1 cellular context compared by ENCODE assay signal in the genomic region with DNA sequence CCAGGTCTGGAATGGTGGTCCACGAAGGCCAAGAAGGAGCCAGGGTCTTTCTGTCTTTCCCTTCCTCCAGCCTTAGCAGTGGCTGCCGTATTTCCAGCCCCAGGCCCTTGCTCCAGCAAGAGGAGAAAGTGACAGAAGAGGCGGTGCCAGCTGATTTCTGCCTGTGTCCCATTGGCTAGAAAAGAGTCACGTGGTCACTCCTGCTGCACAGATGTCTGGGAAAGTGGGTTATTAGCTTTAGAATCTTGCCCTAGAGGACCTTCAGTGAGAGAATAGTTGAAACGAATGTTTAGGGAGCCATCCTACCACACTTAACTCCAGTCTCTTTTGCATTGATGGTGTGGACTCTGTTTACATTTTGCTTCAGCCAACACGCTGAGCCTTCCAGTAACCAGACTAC.
TF ChIP-seq lines count a peak whose summit lies in the region.

No MANE protein-coding gene starts in this region.

TF ChIP-seq in K562, 482 proteins besides CTCF, POLR2A, EP300 and RAD21 (continued from another document and continues in another):
- TF ChIP-seq, protein P1, sequence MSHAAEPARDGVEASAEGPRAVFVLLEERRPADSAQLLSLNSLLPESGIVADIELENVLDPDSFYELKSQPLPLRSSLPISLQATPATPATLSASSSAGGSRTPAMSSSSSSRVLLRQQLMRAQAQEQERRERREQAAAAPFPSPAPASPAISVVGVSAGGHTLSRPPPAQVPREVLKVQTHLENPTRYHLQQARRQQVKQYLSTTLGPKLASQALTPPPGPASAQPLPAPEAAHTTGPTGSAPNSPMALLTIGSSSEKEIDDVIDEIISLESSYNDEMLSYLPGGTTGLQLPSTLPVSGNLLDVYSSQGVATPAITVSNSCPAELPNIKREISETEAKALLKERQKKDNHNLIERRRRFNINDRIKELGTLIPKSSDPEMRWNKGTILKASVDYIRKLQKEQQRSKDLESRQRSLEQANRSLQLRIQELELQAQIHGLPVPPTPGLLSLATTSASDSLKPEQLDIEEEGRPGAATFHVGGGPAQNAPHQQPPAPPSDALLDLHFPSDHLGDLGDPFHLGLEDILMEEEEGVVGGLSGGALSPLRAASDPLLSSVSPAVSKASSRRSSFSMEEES (CRISPR knock-in tag; IDR thresholded peaks at IDR 0.05) = peak; percentile 95
- TF ChIP-seq, protein P2, sequence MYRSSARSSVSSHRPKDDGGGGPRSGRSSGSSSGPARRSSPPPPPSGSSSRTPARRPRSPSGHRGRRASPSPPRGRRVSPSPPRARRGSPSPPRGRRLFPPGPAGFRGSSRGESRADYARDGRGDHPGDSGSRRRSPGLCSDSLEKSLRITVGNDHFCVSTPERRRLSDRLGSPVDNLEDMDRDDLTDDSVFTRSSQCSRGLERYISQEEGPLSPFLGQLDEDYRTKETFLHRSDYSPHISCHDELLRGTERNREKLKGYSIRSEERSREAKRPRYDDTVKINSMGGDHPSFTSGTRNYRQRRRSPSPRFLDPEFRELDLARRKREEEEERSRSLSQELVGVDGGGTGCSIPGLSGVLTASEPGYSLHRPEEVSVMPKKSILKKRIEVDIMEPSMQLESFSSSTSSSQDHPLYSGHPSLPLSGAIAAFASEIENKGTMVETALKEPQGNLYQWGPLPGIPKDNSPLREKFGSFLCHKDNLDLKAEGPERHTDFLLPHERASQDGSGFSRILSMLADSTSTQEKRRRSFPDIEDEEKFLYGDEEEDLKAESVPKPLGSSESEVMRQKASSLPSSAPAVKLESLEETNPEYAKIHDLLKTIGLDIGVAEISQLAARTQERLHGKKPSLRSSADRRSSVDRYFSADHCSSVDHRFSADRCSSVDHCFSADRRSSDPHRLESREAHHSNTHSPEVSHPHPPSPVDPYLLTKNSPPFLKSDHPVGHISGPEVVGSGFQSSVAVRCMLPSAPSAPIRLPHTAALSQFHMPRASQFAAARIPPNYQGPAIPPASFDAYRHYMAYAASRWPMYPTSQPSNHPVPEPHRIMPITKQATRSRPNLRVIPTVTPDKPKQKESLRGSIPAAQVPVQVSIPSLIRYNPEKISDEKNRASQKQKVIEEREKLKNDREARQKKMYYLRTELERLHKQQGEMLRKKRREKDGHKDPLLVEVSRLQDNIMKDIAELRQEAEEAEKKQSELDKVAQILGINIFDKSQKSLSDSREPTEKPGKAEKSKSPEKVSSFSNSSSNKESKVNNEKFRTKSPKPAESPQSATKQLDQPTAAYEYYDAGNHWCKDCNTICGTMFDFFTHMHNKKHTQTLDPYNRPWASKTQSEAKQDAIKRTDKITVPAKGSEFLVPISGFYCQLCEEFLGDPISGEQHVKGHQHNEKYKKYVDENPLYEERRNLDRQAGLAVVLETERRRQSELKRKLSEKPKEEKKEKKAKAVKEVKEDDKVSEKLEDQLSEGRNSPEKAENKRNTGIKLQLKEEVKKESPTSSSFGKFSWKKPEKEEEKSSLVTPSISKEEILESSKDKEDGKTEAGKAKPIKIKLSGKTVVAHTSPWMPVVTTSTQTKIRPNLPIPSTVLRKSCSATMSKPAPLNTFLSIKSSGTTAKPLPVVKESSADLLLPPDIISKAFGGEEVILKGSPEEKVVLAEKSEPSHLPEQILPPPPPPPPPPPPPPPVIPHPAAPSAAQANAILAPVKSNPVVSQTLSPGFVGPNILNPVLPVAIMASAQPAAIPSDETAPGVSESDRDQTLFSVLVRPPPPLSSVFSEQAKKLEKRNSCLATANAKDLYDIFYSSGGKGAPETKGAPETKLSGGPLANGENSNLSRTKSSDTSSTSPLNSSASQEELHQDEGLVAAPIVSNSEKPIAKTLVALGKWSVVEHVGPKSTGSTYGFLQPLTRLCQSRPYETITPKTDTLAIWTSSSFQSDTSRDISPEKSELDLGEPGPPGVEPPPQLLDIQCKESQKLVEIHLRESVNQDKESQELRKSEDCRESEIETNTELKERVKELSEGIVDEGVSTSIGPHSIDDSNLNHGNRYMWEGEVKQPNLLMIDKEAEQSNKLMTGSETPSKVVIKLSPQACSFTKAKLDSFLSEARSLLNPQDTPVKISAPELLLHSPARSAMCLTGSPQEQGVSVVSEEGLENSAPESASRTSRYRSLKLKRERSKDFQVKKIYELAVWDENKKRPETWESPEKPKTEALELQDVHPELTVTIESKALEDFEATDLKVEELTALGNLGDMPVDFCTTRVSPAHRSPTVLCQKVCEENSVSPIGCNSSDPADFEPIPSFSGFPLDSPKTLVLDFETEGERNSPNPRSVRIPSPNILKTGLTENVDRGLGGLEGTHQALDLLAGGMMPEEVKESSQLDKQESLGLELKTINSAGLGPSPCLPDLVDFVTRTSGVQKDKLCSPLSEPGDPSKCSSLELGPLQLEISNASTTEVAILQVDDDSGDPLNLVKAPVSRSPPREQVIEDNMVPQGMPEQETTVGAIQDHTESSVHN (IDR thresholded peaks at IDR 0.05; ENCODE audit: borderline replicate concordance in 1 of 2, low read depth in 1 of 2) = no peak
- TF ChIP-seq CBFA2T2 (conservative IDR thresholded peaks at IDR 0.05) (peak; percentile 39), SMAD1 (IDR thresholded peaks at IDR 0.05; ENCODE audit: low read depth, low read length, partially characterized antibody) (no peak), TOE1 (IDR thresholded peaks at IDR 0.05; ENCODE audit: borderline replicate concordance) (peak; percentile 93), TOE1 (CRISPR knock-in tag; IDR thresholded peaks at IDR 0.05; ENCODE audit: borderline replicate concordance, low read depth) (no peak), MTA2 (IDR thresholded peaks at IDR 0.05; ENCODE audit: low read depth) (no peak), HDAC6 (IDR thresholded peaks at IDR 0.05; ENCODE audit: low read depth, low read length) (no peak), HEY1 (CRISPR knock-in tag; IDR thresholded peaks at IDR 0.05; ENCODE audit: borderline replicate concordance) (no peak), PHB2 (IDR thresholded peaks at IDR 0.05; ENCODE audit: low read depth) (no peak), NR2C2 (CRISPR knock-in tag; IDR thresholded peaks at IDR 0.05) (no peak), NR2C2 (tag; IDR thresholded peaks at IDR 0.05) (no peak), OTX1 (CRISPR knock-in tag; IDR thresholded peaks at IDR 0.05) (no peak), HNRNPK (IDR thresholded peaks at IDR 0.05; ENCODE audit: low read depth, low read length, poor library complexity, severe bottlenecking) (no peak), CBFA2T3 (IDR thresholded peaks at IDR 0.05) (no peak), RHOXF2B (CRISPR knock-in tag; conservative IDR thresholded peaks at IDR 0.05) (no peak), CHD4 (IDR thresholded peaks at IDR 0.05; ENCODE audit: insufficient read depth, insufficient replicate concordance, low read depth, low read length, poor library complexity, severe bottlenecking) (no peak), PCBP2 (IDR thresholded peaks at IDR 0.05; ENCODE audit: low read depth, low read length, poor library complexity, severe bottlenecking) (no peak), FOS (IDR thresholded peaks at IDR 0.05; ENCODE audit: extremely low read depth, insufficient read length) (peak; percentile 1), L3MBTL2 (IDR thresholded peaks at IDR 0.05) (peak; percentile 13; the same call in 1 of the 2 replicates), FIP1L1 (IDR thresholded peaks at IDR 0.05; ENCODE audit: low read depth, low read length, poor library complexity, severe bottlenecking) (no peak), NRF1 (conservative IDR thresholded peaks at IDR 0.05 in 1 of 2, IDR thresholded peaks at IDR 0.05 in 1 of 2) (0 out of 4 replicates have a peak, but pooled peaks of 1 of the 2 experiments have one; percentile 16), U2AF2 (optimal IDR thresholded peaks at IDR 0.05; ENCODE audit: low read depth, low read length) (no peak), RCOR1 (IDR thresholded peaks at IDR 0.05; ENCODE audit: borderline replicate concordance in 1 of 2, low read depth in 2 of 2, low read length in 2 of 2) (no peak)
- TF ChIP-seq, protein P3, sequence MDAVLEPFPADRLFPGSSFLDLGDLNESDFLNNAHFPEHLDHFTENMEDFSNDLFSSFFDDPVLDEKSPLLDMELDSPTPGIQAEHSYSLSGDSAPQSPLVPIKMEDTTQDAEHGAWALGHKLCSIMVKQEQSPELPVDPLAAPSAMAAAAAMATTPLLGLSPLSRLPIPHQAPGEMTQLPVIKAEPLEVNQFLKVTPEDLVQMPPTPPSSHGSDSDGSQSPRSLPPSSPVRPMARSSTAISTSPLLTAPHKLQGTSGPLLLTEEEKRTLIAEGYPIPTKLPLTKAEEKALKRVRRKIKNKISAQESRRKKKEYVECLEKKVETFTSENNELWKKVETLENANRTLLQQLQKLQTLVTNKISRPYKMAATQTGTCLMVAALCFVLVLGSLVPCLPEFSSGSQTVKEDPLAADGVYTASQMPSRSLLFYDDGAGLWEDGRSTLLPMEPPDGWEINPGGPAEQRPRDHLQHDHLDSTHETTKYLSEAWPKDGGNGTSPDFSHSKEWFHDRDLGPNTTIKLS (IDR thresholded peaks at IDR 0.05; ENCODE audit: borderline replicate concordance, low read depth) = no peak
- TF ChIP-seq, protein P4, sequence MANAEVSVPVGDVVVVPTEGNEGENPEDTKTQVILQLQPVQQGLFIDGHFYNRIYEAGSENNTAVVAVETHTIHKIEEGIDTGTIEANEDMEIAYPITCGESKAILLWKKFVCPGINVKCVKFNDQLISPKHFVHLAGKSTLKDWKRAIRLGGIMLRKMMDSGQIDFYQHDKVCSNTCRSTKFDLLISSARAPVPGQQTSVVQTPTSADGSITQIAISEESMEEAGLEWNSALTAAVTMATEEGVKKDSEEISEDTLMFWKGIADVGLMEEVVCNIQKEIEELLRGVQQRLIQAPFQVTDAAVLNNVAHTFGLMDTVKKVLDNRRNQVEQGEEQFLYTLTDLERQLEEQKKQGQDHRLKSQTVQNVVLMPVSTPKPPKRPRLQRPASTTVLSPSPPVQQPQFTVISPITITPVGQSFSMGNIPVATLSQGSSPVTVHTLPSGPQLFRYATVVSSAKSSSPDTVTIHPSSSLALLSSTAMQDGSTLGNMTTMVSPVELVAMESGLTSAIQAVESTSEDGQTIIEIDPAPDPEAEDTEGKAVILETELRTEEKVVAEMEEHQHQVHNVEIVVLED (CRISPR knock-in tag; IDR thresholded peaks at IDR 0.05) = no peak
- TF ChIP-seq, protein P5, sequence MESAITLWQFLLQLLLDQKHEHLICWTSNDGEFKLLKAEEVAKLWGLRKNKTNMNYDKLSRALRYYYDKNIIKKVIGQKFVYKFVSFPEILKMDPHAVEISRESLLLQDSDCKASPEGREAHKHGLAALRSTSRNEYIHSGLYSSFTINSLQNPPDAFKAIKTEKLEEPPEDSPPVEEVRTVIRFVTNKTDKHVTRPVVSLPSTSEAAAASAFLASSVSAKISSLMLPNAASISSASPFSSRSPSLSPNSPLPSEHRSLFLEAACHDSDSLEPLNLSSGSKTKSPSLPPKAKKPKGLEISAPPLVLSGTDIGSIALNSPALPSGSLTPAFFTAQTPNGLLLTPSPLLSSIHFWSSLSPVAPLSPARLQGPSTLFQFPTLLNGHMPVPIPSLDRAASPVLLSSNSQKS (CRISPR knock-in tag; IDR thresholded peaks at IDR 0.05) = no peak
- TF ChIP-seq, protein P6, sequence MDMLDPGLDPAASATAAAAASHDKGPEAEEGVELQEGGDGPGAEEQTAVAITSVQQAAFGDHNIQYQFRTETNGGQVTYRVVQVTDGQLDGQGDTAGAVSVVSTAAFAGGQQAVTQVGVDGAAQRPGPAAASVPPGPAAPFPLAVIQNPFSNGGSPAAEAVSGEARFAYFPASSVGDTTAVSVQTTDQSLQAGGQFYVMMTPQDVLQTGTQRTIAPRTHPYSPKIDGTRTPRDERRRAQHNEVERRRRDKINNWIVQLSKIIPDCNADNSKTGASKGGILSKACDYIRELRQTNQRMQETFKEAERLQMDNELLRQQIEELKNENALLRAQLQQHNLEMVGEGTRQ (CRISPR knock-in tag; IDR thresholded peaks at IDR 0.05) = peak; percentile 86
- TF ChIP-seq, protein P7, sequence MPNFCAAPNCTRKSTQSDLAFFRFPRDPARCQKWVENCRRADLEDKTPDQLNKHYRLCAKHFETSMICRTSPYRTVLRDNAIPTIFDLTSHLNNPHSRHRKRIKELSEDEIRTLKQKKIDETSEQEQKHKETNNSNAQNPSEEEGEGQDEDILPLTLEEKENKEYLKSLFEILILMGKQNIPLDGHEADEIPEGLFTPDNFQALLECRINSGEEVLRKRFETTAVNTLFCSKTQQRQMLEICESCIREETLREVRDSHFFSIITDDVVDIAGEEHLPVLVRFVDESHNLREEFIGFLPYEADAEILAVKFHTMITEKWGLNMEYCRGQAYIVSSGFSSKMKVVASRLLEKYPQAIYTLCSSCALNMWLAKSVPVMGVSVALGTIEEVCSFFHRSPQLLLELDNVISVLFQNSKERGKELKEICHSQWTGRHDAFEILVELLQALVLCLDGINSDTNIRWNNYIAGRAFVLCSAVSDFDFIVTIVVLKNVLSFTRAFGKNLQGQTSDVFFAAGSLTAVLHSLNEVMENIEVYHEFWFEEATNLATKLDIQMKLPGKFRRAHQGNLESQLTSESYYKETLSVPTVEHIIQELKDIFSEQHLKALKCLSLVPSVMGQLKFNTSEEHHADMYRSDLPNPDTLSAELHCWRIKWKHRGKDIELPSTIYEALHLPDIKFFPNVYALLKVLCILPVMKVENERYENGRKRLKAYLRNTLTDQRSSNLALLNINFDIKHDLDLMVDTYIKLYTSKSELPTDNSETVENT (CRISPR knock-in tag; IDR thresholded peaks at IDR 0.05) = no peak
- TF ChIP-seq, protein P8, sequence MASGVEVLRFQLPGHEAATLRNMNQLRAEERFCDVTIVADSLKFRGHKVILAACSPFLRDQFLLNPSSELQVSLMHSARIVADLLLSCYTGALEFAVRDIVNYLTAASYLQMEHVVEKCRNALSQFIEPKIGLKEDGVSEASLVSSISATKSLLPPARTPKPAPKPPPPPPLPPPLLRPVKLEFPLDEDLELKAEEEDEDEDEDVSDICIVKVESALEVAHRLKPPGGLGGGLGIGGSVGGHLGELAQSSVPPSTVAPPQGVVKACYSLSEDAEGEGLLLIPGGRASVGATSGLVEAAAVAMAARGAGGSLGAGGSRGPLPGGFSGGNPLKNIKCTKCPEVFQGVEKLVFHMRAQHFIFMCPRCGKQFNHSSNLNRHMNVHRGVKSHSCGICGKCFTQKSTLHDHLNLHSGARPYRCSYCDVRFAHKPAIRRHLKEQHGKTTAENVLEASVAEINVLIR (CRISPR knock-in tag; IDR thresholded peaks at IDR 0.05) = no peak
- TF ChIP-seq, protein P9, sequence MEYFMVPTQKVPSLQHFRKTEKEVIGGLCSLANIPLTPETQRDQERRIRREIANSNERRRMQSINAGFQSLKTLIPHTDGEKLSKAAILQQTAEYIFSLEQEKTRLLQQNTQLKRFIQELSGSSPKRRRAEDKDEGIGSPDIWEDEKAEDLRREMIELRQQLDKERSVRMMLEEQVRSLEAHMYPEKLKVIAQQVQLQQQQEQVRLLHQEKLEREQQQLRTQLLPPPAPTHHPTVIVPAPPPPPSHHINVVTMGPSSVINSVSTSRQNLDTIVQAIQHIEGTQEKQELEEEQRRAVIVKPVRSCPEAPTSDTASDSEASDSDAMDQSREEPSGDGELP (CRISPR knock-in tag; IDR thresholded peaks at IDR 0.05; ENCODE audit: borderline replicate concordance) = peak; percentile 34; the same call in 1 of the 2 replicates
- TF ChIP-seq, protein P10, sequence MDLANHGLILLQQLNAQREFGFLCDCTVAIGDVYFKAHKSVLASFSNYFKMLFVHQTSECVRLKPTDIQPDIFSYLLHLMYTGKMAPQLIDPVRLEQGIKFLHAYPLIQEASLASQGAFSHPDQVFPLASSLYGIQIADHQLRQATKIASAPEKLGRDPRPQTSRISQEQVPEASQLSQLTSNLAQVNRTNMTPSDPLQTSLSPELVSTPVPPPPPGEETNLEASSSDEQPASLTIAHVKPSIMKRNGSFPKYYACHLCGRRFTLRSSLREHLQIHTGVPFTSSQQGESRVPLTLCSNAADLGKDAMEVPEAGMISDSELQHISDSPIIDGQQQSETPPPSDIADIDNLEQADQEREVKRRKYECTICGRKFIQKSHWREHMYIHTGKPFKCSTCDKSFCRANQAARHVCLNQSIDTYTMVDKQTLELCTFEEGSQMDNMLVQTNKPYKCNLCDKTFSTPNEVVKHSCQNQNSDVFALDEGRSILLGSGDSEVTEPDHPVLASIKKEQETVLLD (IDR thresholded peaks at IDR 0.05) = no peak
